7 cellular contexts compared by ENCODE assay signal in the genomic region with DNA sequence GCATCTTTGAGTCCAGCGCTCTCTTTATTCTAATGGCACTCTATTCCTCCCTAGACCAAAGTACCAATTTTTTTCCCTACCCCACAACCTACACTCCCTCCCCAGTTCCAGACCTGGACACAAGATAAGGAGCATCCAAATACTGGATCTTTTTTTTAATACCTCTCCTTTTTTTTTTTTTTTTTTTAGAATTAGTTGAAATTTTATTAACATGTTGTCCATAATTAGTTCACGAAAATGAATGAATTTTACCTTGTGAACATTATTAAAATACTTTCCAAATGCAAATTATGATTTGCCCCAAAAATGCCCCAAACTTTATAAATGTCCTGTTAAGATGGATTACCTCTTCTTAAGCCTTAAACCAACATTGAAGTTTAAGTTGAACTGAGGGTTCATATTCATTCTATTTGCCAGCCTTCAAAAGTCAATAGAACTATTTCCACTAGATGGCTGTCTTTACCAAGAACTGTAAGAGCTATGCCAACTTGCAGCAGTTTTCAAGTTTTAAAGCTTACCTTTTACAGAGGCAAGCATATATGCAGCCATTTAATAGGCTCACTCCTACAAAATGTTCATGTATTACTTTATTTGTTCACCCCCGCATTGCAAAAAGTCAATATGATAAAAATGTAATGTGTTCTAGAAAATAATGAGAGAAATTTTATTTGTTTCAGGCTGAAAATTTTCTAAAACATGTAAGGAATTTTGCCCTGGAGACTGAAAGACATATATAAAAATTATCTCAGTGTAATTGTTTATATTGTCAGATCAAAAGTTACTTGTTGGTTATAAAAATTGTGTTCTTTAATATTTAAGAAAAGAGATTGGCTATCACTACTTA. TPM values are rescaled to one million over a fixed set of nuclear protein-coding genes. Genes with fewer than 3 reads are reported as not detected.
DNase-seq lines count a peak whose midpoint lies in the region; ATAC-seq and TF ChIP-seq lines count a peak whose summit lies in the region.

No MANE protein-coding gene starts in this region.

- peaks cover 2% of the 10 kb centered on the region for H3K36me3 Mint-ChIP-seq in osteocyte (ENCODE audit: unreplicated experiment)

- H3K9me3 Mint-ChIP-seq in osteocyte (ENCODE audit: unreplicated experiment), result peaks cover 22% of the 10 kb centered on the region

- H3K4me3 Mint-ChIP-seq in osteocyte (ENCODE audit: unreplicated experiment), result no peak overlapping the region

- H4K20me1 ChIP-seq in Karpas-422 (ENCODE audit: insufficient read depth, low read depth, low read length), result no peaks in the 10 kb centered on the region

- peak; percentile 74 for TF ChIP-seq CTCF in osteocyte (IDR thresholded peaks at IDR 0.05)

- H3K4me3 ChIP-seq in Karpas-422 (ENCODE audit: low read length), result no peak overlapping the region
- no peak overlapping the region for H3K4me3 ChIP-seq in SK-N-MC

- H2AFZ ChIP-seq in Karpas-422 (ENCODE audit: low read length), result no peak overlapping the region

- no peak overlapping the region for H3K27ac Mint-ChIP-seq in osteocyte (ENCODE audit: unreplicated experiment)

- no peaks in the 10 kb centered on the region for H3K79me2 ChIP-seq in Karpas-422 (ENCODE audit: low read length)

- no peaks in the 10 kb centered on the region for H3K9me3 ChIP-seq in Karpas-422 (ENCODE audit: low read length)
- no peaks in the 10 kb centered on the region for H3K9me3 ChIP-seq in SK-N-MC (ENCODE audit: low read depth, low read length)

- H3K4me1 Mint-ChIP-seq in osteocyte (ENCODE audit: unreplicated experiment), result peaks cover 23% of the 10 kb centered on the region

- no peaks in the 10 kb centered on the region for H3K4me1 ChIP-seq in Karpas-422 (ENCODE audit: low read length)

- no peak for ATAC-seq in GM21381 (IDR thresholded peaks at IDR 0.05; ENCODE audit: unreplicated experiment)

- no peaks in the 10 kb centered on the region for H3K9me2 ChIP-seq in Karpas-422 (replicated peaks; ENCODE audit: insufficient read depth, low read length)

- peaks cover 24% of the 10 kb centered on the region for H3K27me3 Mint-ChIP-seq in osteocyte (ENCODE audit: unreplicated experiment)

- H3K36me3 ChIP-seq in Karpas-422 (ENCODE audit: insufficient read depth, low read length), result no peaks in the 10 kb centered on the region
- H3K36me3 ChIP-seq in SK-N-MC (ENCODE audit: insufficient read depth, low read length), result no peaks in the 10 kb centered on the region

- no peak overlapping the region for H3K27ac ChIP-seq in Karpas-422 (ENCODE audit: low read length)
- H3K27ac ChIP-seq in SK-N-MC, result no peak overlapping the region

- no peaks in the 10 kb centered on the region for H3K27me3 ChIP-seq in Karpas-422 (ENCODE audit: low read length)

- H3K9ac ChIP-seq in Karpas-422 (ENCODE audit: low read length) (no peak overlapping the region), SK-N-MC (ENCODE audit: insufficient read length) (no peak overlapping the region)

- H3K4me2 ChIP-seq in Karpas-422 (ENCODE audit: low read depth, low read length, poor library complexity, severe bottlenecking), result no peak overlapping the region

- DNase-seq in ELR (ENCODE audit: low read depth) (peak; percentile 75), Karpas-422 (peak; percentile 74), SK-N-MC (ENCODE audit: low read depth, low spot score) (peak; percentile 16), fibroblast of gingiva (ENCODE audit: low read depth) (peak; percentile 65), osteocyte (ENCODE audit: extremely low spot score, unreplicated experiment) (no peak), nucleus accumbens (lab: John Stamatoyannopoulos, UW) (no peak)

RNA-seq across cellular contexts. Expression of a gene that starts 39.7 kb away (rescaled TPM):
- total RNA-seq in Karpas-422 (2014; rRNA removed; shearing (Covaris generic); ENCODE audit: low replicate concordance), result 19.6 and 23.6 TPM in 2 replicates
- total RNA-seq in osteocyte, result 63.5 and 64.9 TPM in 2 replicates

Comparison
In these comparisons a context has a peak if more than half of its experiments do, and no peak if none do; other contexts are left out.
1. DNase-seq: peak in ELR (single experiment), Karpas-422 (single experiment), SK-N-MC (single experiment) and fibroblast of gingiva (single experiment); none in osteocyte (single experiment) and nucleus accumbens (0 of 56).